ENCODE assay signal across 14 cellular contexts in genomic region chr5:171726819-171727218, GRCh38. TPM values are rescaled to one million over a fixed set of nuclear protein-coding genes. Genes with fewer than 3 reads are reported as not detected.
DNase-seq lines count a peak whose midpoint lies in the region; TF ChIP-seq lines count a peak whose summit lies in the region.
"Not testable (repeated sequence)": the region's sequence is repeated elsewhere in the genome, so short reads cannot be mapped to it uniquely, and the experiment has no call there.
"Had no signal": no experiment of that assay in that cellular context is flagged by ENCODE, and none has a peak within 500 bp of the region (broad histone marks: within the 10 kb centered on the region; RNA-seq: fewer than 3 reads in every experiment).

No MANE protein-coding gene starts in this region.

- H3K4me2 ChIP-seq in BLaER1: not testable (repeated sequence)

- not testable (repeated sequence) for H4K20me1 ChIP-seq in BLaER1

- H3K4me1 ChIP-seq in BLaER1: peaks cover 50% of the 10 kb centered on the region
- not testable (repeated sequence) for H3K4me1 ChIP-seq in HEK293 (ENCODE audit: control insufficient read depth, insufficient read depth, low read length)

- not testable (repeated sequence) for TF ChIP-seq CTCF in HEK293 (tag by site-specific recombination; IDR thresholded peaks at IDR 0.05); type B pancreatic cell (conservative IDR thresholded peaks at IDR 0.05)

- H3K9ac ChIP-seq in BLaER1: not testable (repeated sequence)

- H3K36me3 Mint-ChIP-seq in type B pancreatic cell: not testable (repeated sequence)

- DNase-seq in type B pancreatic cell (ENCODE audit: extremely low spot score, unreplicated experiment): peak; percentile 4

- H3K27ac Mint-ChIP-seq in type B pancreatic cell: not testable (repeated sequence)

- H3K4me3 Mint-ChIP-seq in type B pancreatic cell: not testable (repeated sequence)

- not testable (repeated sequence) for H3K27me3 ChIP-seq in BLaER1

- POLR2A ChIA-PET in HEK293 (lab: Yijun Ruan, JAX): not testable (repeated sequence)

- H3K4me3 ChIP-seq in BLaER1: peak overlapping the region; percentile 24; the same call in 1 of the 2 replicates
- not testable (repeated sequence) for H3K4me3 ChIP-seq in HEK293 (ENCODE audit: low read depth, low read length)

- not testable (repeated sequence) for H3K27ac ChIP-seq in BLaER1; HEK293 (ENCODE audit: extremely low read depth, low read depth, low read length)

- H3K9me3 ChIP-seq in BLaER1: peaks cover 42% of the 10 kb centered on the region
- H3K9me3 ChIP-seq in HEK293 (ENCODE audit: control insufficient read depth, insufficient read depth, low read depth, low read length): not testable (repeated sequence)

- not testable (repeated sequence) for H3K36me3 ChIP-seq in BLaER1; HEK293 (ENCODE audit: control insufficient read depth in 2 of 2, insufficient read depth in 1 of 2, low read length in 2 of 2)

- H3K9me3 Mint-ChIP-seq in type B pancreatic cell: not testable (repeated sequence)

- H3K4me1 Mint-ChIP-seq in type B pancreatic cell (ENCODE audit: unreplicated experiment): not testable (repeated sequence)

- H3K27me3 Mint-ChIP-seq in type B pancreatic cell: not testable (repeated sequence)

- CTCF ChIA-PET in HEK293 (lab: Yijun Ruan, JAX): not testable (repeated sequence)

TF ChIP-seq in HEK293, 187 proteins besides CTCF, POLR2A, EP300 and RAD21:
- TF ChIP-seq SETDB1 (IDR thresholded peaks at IDR 0.05; ENCODE audit: insufficient read length, low read length): peak; percentile 87
- TF ChIP-seq, protein P1, sequence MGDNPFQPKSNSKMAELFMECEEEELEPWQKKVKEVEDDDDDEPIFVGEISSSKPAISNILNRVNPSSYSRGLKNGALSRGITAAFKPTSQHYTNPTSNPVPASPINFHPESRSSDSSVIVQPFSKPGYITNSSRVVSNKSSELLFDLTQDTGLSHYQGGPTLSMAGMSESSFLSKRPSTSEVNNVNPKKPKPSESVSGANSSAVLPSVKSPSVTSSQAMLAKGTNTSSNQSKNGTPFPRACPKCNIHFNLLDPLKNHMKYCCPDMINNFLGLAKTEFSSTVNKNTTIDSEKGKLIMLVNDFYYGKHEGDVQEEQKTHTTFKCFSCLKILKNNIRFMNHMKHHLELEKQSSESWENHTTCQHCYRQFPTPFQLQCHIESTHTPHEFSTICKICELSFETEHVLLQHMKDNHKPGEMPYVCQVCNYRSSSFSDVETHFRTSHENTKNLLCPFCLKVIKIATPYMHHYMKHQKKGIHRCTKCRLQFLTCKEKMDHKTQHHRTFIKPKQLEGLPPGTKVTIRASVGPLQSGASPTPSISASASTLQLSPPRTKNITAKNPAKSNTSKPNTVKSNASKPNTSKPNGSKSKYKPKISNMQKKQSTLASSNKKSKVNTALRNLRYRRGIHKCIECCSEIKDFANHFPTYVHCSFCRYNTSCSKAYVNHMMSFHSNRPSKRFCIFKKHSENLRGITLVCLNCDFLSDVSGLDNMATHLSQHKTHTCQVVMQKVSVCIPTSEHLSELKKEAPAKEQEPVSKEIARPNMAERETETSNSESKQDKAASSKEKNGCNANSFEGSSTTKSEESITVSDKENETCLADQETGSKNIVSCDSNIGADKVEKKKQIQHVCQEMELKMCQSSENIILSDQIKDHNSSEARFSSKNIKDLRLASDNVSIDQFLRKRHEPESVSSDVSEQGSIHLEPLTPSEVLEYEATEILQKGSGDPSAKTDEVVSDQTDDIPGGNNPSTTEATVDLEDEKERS (tag by site-specific recombination; IDR thresholded peaks at IDR 0.05): peak; percentile 88; the same call in 1 of the 2 replicates

RNA-seq across cellular contexts. Expression of gene SMIM23, which starts 58.8 kb away (rescaled TPM):
- not detected in 2 replicates for total RNA-seq in type B pancreatic cell (ENCODE audit: low replicate concordance)
- total RNA-seq: A172; A673; B cell; Caco-2; Calu3; CD4-positive, alpha-beta memory T cell; CD4-positive, alpha-beta T cell; CD4-positive, CD25-positive, alpha-beta regulatory T cell; CD8-positive, alpha-beta memory T cell; CD8-positive, alpha-beta T cell; Daoy had no signal
